ENCODE assay signal across 1 cellular context in genomic region chr4:94515365-94515764, GRCh38.
TF ChIP-seq lines count a peak whose summit lies in the region.

No MANE protein-coding gene starts in this region.

TF ChIP-seq in IMR-90, 13 proteins besides CTCF, POLR2A, EP300 and RAD21:
- TF ChIP-seq MAZ (IDR thresholded peaks at IDR 0.05; ENCODE audit: borderline replicate concordance, low read depth, low read length), result no peak
- no peak for TF ChIP-seq CEBPB (IDR thresholded peaks at IDR 0.05; ENCODE audit: low read depth, low read length)
- no peak for TF ChIP-seq CHD1 (IDR thresholded peaks at IDR 0.05; ENCODE audit: low read depth, low read length)
- TF ChIP-seq SMC3 (IDR thresholded peaks at IDR 0.05; ENCODE audit: low read depth, low read length), result no peak
- TF ChIP-seq RFX5 (IDR thresholded peaks at IDR 0.05; ENCODE audit: low read depth, low read length), result no peak
- TF ChIP-seq ELK1 (IDR thresholded peaks at IDR 0.05; ENCODE audit: borderline replicate concordance, low read depth, low read length), result no peak
- TF ChIP-seq BHLHE40 (IDR thresholded peaks at IDR 0.05; ENCODE audit: low read depth, low read length), result no peak
- no peak for TF ChIP-seq USF2 (IDR thresholded peaks at IDR 0.05; ENCODE audit: low read depth, low read length)
- TF ChIP-seq MXI1 (IDR thresholded peaks at IDR 0.05; ENCODE audit: borderline replicate concordance, low read depth, low read length), result no peak
- no peak for TF ChIP-seq RCOR1 (IDR thresholded peaks at IDR 0.05; ENCODE audit: insufficient replicate concordance, low read length)
- TF ChIP-seq FOS (IDR thresholded peaks at IDR 0.05; ENCODE audit: low read depth, low read length), result no peak
- no peak for TF ChIP-seq NFE2L2 (IDR thresholded peaks at IDR 0.05; ENCODE audit: low read depth, low read length)
- no peak for TF ChIP-seq MAFK (IDR thresholded peaks at IDR 0.05; ENCODE audit: low read depth, low read length)
